Comparison of ENCODE assay signal across 1 cellular context in the genomic region with DNA sequence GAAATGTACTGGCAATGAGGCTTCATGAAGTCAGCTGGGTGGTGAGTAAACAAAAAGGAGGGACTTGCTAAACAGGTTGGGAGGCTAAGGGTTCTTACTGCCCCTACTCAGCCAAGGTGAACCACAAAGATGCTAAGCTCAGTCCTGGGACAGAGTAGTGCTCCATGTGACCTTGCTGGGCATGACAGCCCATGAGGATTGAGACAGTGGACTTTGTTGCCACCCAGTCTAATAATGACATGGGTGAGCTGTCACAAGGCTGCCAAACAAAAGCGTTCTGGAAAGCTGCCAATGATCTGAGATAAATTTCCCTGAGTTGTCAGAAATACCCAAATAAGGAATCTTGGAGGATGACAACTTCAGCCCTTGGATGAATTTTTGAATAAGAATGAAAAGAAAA.
A peak's percentile ranks its signal among the peaks of the same experiment; 100 is the strongest.
TF ChIP-seq lines count a peak whose summit lies in the region.

No MANE protein-coding gene starts in this region.

TF ChIP-seq in K562, 482 proteins besides CTCF, POLR2A, EP300 and RAD21 (continued from another document and continues in another):
- TF ChIP-seq, protein P1, sequence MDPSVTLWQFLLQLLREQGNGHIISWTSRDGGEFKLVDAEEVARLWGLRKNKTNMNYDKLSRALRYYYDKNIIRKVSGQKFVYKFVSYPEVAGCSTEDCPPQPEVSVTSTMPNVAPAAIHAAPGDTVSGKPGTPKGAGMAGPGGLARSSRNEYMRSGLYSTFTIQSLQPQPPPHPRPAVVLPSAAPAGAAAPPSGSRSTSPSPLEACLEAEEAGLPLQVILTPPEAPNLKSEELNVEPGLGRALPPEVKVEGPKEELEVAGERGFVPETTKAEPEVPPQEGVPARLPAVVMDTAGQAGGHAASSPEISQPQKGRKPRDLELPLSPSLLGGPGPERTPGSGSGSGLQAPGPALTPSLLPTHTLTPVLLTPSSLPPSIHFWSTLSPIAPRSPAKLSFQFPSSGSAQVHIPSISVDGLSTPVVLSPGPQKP (CRISPR knock-in tag; IDR thresholded peaks at IDR 0.05) = no peak
- TF ChIP-seq MEIS2 (IDR thresholded peaks at IDR 0.05; ENCODE audit: partially characterized antibody) (peak; percentile 75), ZC3H8 (IDR thresholded peaks at IDR 0.05) (no peak), SREBF1 (IDR thresholded peaks at IDR 0.05; ENCODE audit: borderline replicate concordance, low read depth, low read length) (no peak), IRF2 (CRISPR knock-in tag; IDR thresholded peaks at IDR 0.05) (no peak), HDGF (IDR thresholded peaks at IDR 0.05) (no peak), CBFA2T3 (IDR thresholded peaks at IDR 0.05) (no peak), NCOA6 (IDR thresholded peaks at IDR 0.05) (no peak), SAFB2 (IDR thresholded peaks at IDR 0.05; ENCODE audit: borderline replicate concordance, low read depth, low read length, severe bottlenecking) (no peak), FOXJ2 (tag; IDR thresholded peaks at IDR 0.05) (peak; percentile 88; the same call in 1 of the 2 replicates), FOSL1 (tag; conservative IDR thresholded peaks at IDR 0.05) (no peak; the same call in 1 of the 2 replicates), BRF1 (IDR thresholded peaks at IDR 0.05; ENCODE audit: borderline replicate concordance, extremely low read depth, insufficient read length) (no peak), HNRNPK (IDR thresholded peaks at IDR 0.05; ENCODE audit: low read depth, low read length, poor library complexity, severe bottlenecking) (no peak), PCBP1 (IDR thresholded peaks at IDR 0.05; ENCODE audit: low read depth, low read length, poor library complexity, severe bottlenecking) (no peak), ZC3H4 (CRISPR knock-in tag; IDR thresholded peaks at IDR 0.05; ENCODE audit: borderline replicate concordance) (no peak), GABPA (tag; conservative IDR thresholded peaks at IDR 0.05; ENCODE audit: low read depth) (0 out of 2 replicates have a peak, but pooled peaks have one; percentile 12), ARID2 (IDR thresholded peaks at IDR 0.05) (no peak), TBL1XR1 (IDR thresholded peaks at IDR 0.05; ENCODE audit: low read length in 2 of 2) (no peak), MAFG (tag; conservative IDR thresholded peaks at IDR 0.05) (peak; percentile 44), FOS (IDR thresholded peaks at IDR 0.05; ENCODE audit: extremely low read depth, insufficient read length) (no peak), PTBP1 (IDR thresholded peaks at IDR 0.05; ENCODE audit: low read depth, low read length) (no peak), C11orf30 (IDR thresholded peaks at IDR 0.05; ENCODE audit: low read depth) (peak; percentile 23; the same call in 1 of the 2 replicates), SRSF3 (IDR thresholded peaks at IDR 0.05; ENCODE audit: insufficient read depth, low read length) (no peak)
- TF ChIP-seq, protein P2, sequence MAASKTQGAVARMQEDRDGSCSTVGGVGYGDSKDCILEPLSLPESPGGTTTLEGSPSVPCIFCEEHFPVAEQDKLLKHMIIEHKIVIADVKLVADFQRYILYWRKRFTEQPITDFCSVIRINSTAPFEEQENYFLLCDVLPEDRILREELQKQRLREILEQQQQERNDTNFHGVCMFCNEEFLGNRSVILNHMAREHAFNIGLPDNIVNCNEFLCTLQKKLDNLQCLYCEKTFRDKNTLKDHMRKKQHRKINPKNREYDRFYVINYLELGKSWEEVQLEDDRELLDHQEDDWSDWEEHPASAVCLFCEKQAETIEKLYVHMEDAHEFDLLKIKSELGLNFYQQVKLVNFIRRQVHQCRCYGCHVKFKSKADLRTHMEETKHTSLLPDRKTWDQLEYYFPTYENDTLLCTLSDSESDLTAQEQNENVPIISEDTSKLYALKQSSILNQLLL (CRISPR knock-in tag; IDR thresholded peaks at IDR 0.05; ENCODE audit: borderline replicate concordance) = no peak
- TF ChIP-seq, protein P3, sequence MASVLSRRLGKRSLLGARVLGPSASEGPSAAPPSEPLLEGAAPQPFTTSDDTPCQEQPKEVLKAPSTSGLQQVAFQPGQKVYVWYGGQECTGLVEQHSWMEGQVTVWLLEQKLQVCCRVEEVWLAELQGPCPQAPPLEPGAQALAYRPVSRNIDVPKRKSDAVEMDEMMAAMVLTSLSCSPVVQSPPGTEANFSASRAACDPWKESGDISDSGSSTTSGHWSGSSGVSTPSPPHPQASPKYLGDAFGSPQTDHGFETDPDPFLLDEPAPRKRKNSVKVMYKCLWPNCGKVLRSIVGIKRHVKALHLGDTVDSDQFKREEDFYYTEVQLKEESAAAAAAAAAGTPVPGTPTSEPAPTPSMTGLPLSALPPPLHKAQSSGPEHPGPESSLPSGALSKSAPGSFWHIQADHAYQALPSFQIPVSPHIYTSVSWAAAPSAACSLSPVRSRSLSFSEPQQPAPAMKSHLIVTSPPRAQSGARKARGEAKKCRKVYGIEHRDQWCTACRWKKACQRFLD (CRISPR knock-in tag; IDR thresholded peaks at IDR 0.05) = peak; percentile 62; the same call in 1 of the 2 replicates
- TF ChIP-seq, protein P4, sequence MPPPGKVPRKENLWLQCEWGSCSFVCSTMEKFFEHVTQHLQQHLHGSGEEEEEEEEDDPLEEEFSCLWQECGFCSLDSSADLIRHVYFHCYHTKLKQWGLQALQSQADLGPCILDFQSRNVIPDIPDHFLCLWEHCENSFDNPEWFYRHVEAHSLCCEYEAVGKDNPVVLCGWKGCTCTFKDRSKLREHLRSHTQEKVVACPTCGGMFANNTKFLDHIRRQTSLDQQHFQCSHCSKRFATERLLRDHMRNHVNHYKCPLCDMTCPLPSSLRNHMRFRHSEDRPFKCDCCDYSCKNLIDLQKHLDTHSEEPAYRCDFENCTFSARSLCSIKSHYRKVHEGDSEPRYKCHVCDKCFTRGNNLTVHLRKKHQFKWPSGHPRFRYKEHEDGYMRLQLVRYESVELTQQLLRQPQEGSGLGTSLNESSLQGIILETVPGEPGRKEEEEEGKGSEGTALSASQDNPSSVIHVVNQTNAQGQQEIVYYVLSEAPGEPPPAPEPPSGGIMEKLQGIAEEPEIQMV (tag; conservative IDR thresholded peaks at IDR 0.05; ENCODE audit: low read depth) = no peak
- TF ChIP-seq, protein P5, sequence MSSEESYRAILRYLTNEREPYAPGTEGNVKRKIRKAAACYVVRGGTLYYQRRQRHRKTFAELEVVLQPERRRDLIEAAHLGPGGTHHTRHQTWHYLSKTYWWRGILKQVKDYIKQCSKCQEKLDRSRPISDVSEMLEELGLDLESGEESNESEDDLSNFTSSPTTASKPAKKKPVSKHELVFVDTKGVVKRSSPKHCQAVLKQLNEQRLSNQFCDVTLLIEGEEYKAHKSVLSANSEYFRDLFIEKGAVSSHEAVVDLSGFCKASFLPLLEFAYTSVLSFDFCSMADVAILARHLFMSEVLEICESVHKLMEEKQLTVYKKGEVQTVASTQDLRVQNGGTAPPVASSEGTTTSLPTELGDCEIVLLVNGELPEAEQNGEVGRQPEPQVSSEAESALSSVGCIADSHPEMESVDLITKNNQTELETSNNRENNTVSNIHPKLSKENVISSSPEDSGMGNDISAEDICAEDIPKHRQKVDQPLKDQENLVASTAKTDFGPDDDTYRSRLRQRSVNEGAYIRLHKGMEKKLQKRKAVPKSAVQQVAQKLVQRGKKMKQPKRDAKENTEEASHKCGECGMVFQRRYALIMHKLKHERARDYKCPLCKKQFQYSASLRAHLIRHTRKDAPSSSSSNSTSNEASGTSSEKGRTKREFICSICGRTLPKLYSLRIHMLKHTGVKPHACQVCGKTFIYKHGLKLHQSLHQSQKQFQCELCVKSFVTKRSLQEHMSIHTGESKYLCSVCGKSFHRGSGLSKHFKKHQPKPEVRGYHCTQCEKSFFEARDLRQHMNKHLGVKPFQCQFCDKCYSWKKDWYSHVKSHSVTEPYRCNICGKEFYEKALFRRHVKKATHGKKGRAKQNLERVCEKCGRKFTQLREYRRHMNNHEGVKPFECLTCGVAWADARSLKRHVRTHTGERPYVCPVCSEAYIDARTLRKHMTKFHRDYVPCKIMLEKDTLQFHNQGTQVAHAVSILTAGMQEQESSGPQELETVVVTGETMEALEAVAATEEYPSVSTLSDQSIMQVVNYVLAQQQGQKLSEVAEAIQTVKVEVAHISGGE (CRISPR knock-in tag; IDR thresholded peaks at IDR 0.05) = 0 out of 6 replicates have a peak, but pooled peaks of 1 of the 3 experiments have one; percentile 35
- TF ChIP-seq, protein P6, sequence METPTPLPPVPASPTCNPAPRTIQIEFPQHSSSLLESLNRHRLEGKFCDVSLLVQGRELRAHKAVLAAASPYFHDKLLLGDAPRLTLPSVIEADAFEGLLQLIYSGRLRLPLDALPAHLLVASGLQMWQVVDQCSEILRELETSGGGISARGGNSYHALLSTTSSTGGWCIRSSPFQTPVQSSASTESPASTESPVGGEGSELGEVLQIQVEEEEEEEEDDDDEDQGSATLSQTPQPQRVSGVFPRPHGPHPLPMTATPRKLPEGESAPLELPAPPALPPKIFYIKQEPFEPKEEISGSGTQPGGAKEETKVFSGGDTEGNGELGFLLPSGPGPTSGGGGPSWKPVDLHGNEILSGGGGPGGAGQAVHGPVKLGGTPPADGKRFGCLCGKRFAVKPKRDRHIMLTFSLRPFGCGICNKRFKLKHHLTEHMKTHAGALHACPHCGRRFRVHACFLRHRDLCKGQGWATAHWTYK (CRISPR knock-in tag; IDR thresholded peaks at IDR 0.05) = no peak
- TF ChIP-seq, protein P7, sequence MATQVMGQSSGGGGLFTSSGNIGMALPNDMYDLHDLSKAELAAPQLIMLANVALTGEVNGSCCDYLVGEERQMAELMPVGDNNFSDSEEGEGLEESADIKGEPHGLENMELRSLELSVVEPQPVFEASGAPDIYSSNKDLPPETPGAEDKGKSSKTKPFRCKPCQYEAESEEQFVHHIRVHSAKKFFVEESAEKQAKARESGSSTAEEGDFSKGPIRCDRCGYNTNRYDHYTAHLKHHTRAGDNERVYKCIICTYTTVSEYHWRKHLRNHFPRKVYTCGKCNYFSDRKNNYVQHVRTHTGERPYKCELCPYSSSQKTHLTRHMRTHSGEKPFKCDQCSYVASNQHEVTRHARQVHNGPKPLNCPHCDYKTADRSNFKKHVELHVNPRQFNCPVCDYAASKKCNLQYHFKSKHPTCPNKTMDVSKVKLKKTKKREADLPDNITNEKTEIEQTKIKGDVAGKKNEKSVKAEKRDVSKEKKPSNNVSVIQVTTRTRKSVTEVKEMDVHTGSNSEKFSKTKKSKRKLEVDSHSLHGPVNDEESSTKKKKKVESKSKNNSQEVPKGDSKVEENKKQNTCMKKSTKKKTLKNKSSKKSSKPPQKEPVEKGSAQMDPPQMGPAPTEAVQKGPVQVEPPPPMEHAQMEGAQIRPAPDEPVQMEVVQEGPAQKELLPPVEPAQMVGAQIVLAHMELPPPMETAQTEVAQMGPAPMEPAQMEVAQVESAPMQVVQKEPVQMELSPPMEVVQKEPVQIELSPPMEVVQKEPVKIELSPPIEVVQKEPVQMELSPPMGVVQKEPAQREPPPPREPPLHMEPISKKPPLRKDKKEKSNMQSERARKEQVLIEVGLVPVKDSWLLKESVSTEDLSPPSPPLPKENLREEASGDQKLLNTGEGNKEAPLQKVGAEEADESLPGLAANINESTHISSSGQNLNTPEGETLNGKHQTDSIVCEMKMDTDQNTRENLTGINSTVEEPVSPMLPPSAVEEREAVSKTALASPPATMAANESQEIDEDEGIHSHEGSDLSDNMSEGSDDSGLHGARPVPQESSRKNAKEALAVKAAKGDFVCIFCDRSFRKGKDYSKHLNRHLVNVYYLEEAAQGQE (CRISPR knock-in tag; IDR thresholded peaks at IDR 0.05; ENCODE audit: low read depth) = no peak
- TF ChIP-seq, protein P8, sequence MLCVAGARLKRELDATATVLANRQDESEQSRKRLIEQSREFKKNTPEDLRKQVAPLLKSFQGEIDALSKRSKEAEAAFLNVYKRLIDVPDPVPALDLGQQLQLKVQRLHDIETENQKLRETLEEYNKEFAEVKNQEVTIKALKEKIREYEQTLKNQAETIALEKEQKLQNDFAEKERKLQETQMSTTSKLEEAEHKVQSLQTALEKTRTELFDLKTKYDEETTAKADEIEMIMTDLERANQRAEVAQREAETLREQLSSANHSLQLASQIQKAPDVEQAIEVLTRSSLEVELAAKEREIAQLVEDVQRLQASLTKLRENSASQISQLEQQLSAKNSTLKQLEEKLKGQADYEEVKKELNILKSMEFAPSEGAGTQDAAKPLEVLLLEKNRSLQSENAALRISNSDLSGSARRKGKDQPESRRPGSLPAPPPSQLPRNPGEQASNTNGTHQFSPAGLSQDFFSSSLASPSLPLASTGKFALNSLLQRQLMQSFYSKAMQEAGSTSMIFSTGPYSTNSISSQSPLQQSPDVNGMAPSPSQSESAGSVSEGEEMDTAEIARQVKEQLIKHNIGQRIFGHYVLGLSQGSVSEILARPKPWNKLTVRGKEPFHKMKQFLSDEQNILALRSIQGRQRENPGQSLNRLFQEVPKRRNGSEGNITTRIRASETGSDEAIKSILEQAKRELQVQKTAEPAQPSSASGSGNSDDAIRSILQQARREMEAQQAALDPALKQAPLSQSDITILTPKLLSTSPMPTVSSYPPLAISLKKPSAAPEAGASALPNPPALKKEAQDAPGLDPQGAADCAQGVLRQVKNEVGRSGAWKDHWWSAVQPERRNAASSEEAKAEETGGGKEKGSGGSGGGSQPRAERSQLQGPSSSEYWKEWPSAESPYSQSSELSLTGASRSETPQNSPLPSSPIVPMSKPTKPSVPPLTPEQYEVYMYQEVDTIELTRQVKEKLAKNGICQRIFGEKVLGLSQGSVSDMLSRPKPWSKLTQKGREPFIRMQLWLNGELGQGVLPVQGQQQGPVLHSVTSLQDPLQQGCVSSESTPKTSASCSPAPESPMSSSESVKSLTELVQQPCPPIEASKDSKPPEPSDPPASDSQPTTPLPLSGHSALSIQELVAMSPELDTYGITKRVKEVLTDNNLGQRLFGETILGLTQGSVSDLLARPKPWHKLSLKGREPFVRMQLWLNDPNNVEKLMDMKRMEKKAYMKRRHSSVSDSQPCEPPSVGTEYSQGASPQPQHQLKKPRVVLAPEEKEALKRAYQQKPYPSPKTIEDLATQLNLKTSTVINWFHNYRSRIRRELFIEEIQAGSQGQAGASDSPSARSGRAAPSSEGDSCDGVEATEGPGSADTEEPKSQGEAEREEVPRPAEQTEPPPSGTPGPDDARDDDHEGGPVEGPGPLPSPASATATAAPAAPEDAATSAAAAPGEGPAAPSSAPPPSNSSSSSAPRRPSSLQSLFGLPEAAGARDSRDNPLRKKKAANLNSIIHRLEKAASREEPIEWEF (CRISPR knock-in tag; IDR thresholded peaks at IDR 0.05) = peak; percentile 59; the same call in 1 of the 2 replicates
- TF ChIP-seq, protein P9, sequence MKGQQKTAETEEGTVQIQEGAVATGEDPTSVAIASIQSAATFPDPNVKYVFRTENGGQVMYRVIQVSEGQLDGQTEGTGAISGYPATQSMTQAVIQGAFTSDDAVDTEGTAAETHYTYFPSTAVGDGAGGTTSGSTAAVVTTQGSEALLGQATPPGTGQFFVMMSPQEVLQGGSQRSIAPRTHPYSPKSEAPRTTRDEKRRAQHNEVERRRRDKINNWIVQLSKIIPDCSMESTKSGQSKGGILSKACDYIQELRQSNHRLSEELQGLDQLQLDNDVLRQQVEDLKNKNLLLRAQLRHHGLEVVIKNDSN (CRISPR knock-in tag; IDR thresholded peaks at IDR 0.05) = peak; percentile 38; the same call in 1 of the 2 replicates
